12 cellular contexts compared by ENCODE assay signal in the genomic region with DNA sequence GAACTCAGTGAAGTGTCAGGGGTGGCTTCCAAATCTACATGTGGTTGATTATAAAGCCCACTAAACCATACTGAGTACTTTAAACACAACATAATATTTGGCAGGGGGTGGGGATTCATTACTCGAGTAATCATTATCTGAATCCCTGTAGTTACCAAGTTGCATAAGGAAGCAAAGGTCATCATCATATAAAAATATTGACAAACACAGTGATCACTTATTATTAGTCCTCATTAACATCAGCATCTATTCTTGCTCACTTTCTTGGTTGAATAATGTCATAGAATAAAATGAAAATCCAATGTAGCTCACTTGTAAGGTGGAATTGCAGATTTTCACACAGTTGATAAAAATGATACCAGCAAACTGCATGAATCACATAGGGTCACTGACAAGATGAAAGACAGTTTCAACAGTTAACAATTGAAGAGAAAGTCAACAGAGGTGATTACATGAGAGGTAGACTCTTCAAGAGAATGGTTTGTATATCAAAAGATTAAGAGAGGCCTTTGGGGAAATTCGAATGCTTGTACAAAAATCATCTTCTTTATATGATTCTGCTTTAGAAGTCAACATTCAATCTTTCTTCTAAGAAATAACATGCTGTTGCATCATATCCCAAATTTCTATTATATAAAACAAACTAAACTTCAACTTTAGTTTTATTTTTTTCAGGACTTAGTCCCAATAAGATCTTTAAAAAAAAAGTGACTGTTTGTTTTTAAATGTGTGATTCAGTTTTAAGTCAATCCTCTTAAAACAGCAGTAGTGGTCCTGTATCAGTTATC.
DNase-seq lines count a peak whose midpoint lies in the region; ATAC-seq and TF ChIP-seq lines count a peak whose summit lies in the region.
"Had no signal": no experiment of that assay in that cellular context is flagged by ENCODE, and none has a peak within 500 bp of the region (broad histone marks: within the 10 kb centered on the region; RNA-seq: fewer than 3 reads in every experiment).

No MANE protein-coding gene starts in this region.

- no peaks in the 10 kb centered on the region for H3K27me3 Mint-ChIP-seq in T-helper 2 cell treated with Interferon-gamma antibody and Interleukin-4, amounts not matched to agents 5 μg/mL and 100 μg/mL, for 36 hours (ENCODE audit: low read depth)

- H3K27me3 ChIP-seq in PC-9 (ENCODE audit: insufficient read depth, low read depth) (no peaks in the 10 kb centered on the region), smooth muscle cell (ENCODE audit: low read depth) (no peaks in the 10 kb centered on the region)

- no TSS peak for BruUV-seq in PC-9 (replicated peaks; lab: Mats Ljungman, UMichigan)

- H3K9me2 ChIP-seq in PC-9 (ENCODE audit: insufficient read depth): no peaks in the 10 kb centered on the region

- H3K4me2 ChIP-seq in PC-9: peak overlapping the region; percentile 17; the same call in 1 of the 2 replicates
- peak overlapping the region; percentile 12 for H3K4me2 ChIP-seq in smooth muscle cell

- H3K4me3 ChIP-seq in PC-9: no peak overlapping the region
- no peak overlapping the region for H3K4me3 ChIP-seq in coronary artery
- H3K4me3 ChIP-seq in smooth muscle cell: no peak overlapping the region

- POLR2A ChIA-PET in PC-9 (lab: Charles Lee; ENCODE audit: unreplicated experiment): interaction anchor here (0.9 kb wide), 1 partner anchor 38 kb away, joined by 4 read pairs; no protein-coding TSS in a partner anchor

- H3K4me1 ChIP-seq in PC-9 (replicated peaks; ENCODE audit: insufficient read depth) (peaks cover 62% of the 10 kb centered on the region), smooth muscle cell (ENCODE audit: low read depth) (peaks cover 10% of the 10 kb centered on the region)

- no peaks in the 10 kb centered on the region for H4K20me1 ChIP-seq in PC-9 (ENCODE audit: insufficient read depth)
- no peaks in the 10 kb centered on the region for H4K20me1 ChIP-seq in smooth muscle cell (ENCODE audit: low read depth)

- H3K79me2 ChIP-seq in PC-9 (ENCODE audit: low read depth) (peaks cover 69% of the 10 kb centered on the region), smooth muscle cell (ENCODE audit: low read depth) (peaks cover 4% of the 10 kb centered on the region)

- H3K9me3 ChIP-seq in PC-9 (ENCODE audit: insufficient read depth, low read depth) (no peaks in the 10 kb centered on the region), smooth muscle cell (replicated peaks; ENCODE audit: low read depth) (no peaks in the 10 kb centered on the region)

- H3K27ac ChIP-seq in PC-9 (peak overlapping the region; percentile 99), coronary artery (peak overlapping the region; percentile 35 to 83), smooth muscle cell (ENCODE audit: low read depth) (peak overlapping the region; percentile 32)

- peaks cover 78% of the 10 kb centered on the region for H3F3A ChIP-seq in PC-9 (ENCODE audit: insufficient read depth, low read depth)
- peaks cover 10% of the 10 kb centered on the region for H3F3A ChIP-seq in smooth muscle cell (ENCODE audit: low read depth)

- no peak for DNase-seq in T-helper 2 cell treated with Interferon-gamma antibody and Interleukin-4, amounts not matched to agents 5 μg/mL and 100 μg/mL, for 36 hours (ENCODE audit: low spot score)
- no peak for DNase-seq in T-helper 2 cell
- no peak for DNase-seq in PC-9
- DNase-seq in coronary artery (ENCODE audit: low spot score): no peak
- DNase-seq in smooth muscle cell (lab: John Stamatoyannopoulos, UW; ENCODE audit: unreplicated experiment): no peak
- DNase-seq in germinal center (ENCODE audit: low spot score): no peak
- DNase-seq in OCI-M1 (lab: John Stamatoyannopoulos, UW): no peak
- DNase-seq: 8988T; activated CD4-positive, CD25-positive, alpha-beta regulatory T cell; EL; NCI-H524 had no signal

- intact Hi-C loops in PC-9 (cut with micrococcal nuclease; ENCODE audit: unreplicated experiment): no loop called here

- peak overlapping the region; percentile 85 for H3K27ac Mint-ChIP-seq in T-helper 2 cell treated with Interferon-gamma antibody and Interleukin-4, amounts not matched to agents 5 μg/mL and 100 μg/mL, for 36 hours

- ATAC-seq in GM18907 (IDR thresholded peaks at IDR 0.05; ENCODE audit: unreplicated experiment): no peak

- CTCF ChIA-PET in PC-9 (lab: Charles Lee): interaction anchor here (0.6 kb wide), 1 partner anchor 709 kb away, joined by 19 read pairs; no protein-coding TSS in a partner anchor

- no peaks in the 10 kb centered on the region for H3K9me3 Mint-ChIP-seq in T-helper 2 cell treated with Interferon-gamma antibody and Interleukin-4, amounts not matched to agents 5 μg/mL and 100 μg/mL, for 36 hours

- no peak overlapping the region for H3K4me3 Mint-ChIP-seq in T-helper 2 cell treated with Interferon-gamma antibody and Interleukin-4, amounts not matched to agents 5 μg/mL and 100 μg/mL, for 36 hours

- H3K36me3 ChIP-seq in PC-9 (ENCODE audit: low read depth) (peaks cover 26% of the 10 kb centered on the region; the same call in 1 of the 2 replicates), smooth muscle cell (ENCODE audit: low read depth) (no peaks in the 10 kb centered on the region)

- 96% methylated on average over 2 of the region's 2 CpGs for WGBS in smooth muscle cell (ENCODE audit: low lambda C conversion rate)

- H3K4me1 Mint-ChIP-seq in T-helper 2 cell treated with Interferon-gamma antibody and Interleukin-4, amounts not matched to agents 5 μg/mL and 100 μg/mL, for 36 hours (ENCODE audit: low read depth): peaks cover 73% of the 10 kb centered on the region

- TF ChIP-seq CTCF in PC-9 (conservative IDR thresholded peaks at IDR 0.05) (no peak), coronary artery (IDR thresholded peaks at IDR 0.05) (no peak), smooth muscle cell (IDR thresholded peaks at IDR 0.05; ENCODE audit: borderline replicate concordance, insufficient read depth, poor library complexity, severe bottlenecking) (no peak)

- peaks cover 66% of the 10 kb centered on the region for H3K36me3 Mint-ChIP-seq in T-helper 2 cell treated with Interferon-gamma antibody and Interleukin-4, amounts not matched to agents 5 μg/mL and 100 μg/mL, for 36 hours (ENCODE audit: low read depth)

- H2AFZ ChIP-seq in PC-9 (no peak overlapping the region), smooth muscle cell (ENCODE audit: low read depth) (no peak overlapping the region)

- no peak overlapping the region for H3K9ac ChIP-seq in smooth muscle cell (ENCODE audit: low read depth)

Comparison
In these comparisons a context has a peak if more than half of its experiments do, and no peak if none do; other contexts are left out.
1. H3K27ac ChIP-seq: peak in every context shown above with its lines; median percentile 99 in PC-9; 59 in coronary artery; 32 in smooth muscle cell.